Comparison of ENCODE assay signal across 9 cellular contexts in the genomic region with DNA sequence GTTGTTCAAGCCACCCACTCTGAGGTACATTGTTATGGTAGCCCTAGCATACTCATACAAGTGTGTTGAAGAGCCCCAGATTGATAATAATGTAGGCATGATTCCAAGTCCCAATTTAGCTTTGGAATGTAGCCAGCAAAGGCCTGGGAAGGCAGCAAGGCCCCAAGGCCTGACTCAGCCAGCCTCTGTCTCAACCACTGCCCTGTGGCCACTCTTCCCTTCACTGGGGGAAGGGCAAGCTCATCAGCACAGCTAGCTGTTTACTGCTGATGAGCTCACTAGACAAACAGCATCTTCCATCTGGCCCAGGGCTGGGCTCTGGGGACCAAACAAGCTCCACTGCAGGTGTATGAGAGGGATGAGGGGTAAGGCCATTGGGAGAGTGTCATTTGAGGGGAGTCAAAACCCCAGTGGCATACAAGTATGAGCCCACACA. TPM values are rescaled to one million over a fixed set of nuclear protein-coding genes. Genes with fewer than 3 reads are reported as not detected.
DNase-seq lines count a peak whose midpoint lies in the region; ATAC-seq, FAIRE-seq and TF ChIP-seq lines count a peak whose summit lies in the region.
"Had no signal": no experiment of that assay in that cellular context is flagged by ENCODE, and none has a peak within 500 bp of the region (broad histone marks: within the 10 kb centered on the region; RNA-seq: fewer than 3 reads in every experiment).

No MANE protein-coding gene starts in this region.

- H3K4me1 ChIP-seq in A549 (peaks cover 10% of the 10 kb centered on the region), upper lobe of right lung (peaks cover 4% of the 10 kb centered on the region)

- TF ChIP-seq CTCF in A549 (IDR thresholded peaks at IDR 0.05) (no peak), upper lobe of right lung (IDR thresholded peaks at IDR 0.05) (no peak)

- H3K27me3 Mint-ChIP-seq in activated CD4-positive, alpha-beta memory T cell treated with anti-CD3 and anti-CD28 coated beads, Interleukin-2, amount 10 ng/mL, durations not matched to agents 7 days and 5 days: peaks cover 10% of the 10 kb centered on the region

- no peaks in the 10 kb centered on the region for H3K36me3 ChIP-seq in upper lobe of right lung

- peak overlapping the region; percentile 12; the same call in 2 of the 3 replicates for H3K4me2 ChIP-seq in A549

- H3K36me3 Mint-ChIP-seq in activated CD4-positive, alpha-beta memory T cell treated with anti-CD3 and anti-CD28 coated beads, Interleukin-2, amount 10 ng/mL, durations not matched to agents 7 days and 5 days (ENCODE audit: low read depth): no peaks in the 10 kb centered on the region

- peaks cover 13% of the 10 kb centered on the region for H3K4me1 Mint-ChIP-seq in activated CD4-positive, alpha-beta memory T cell treated with anti-CD3 and anti-CD28 coated beads, Interleukin-2, amount 10 ng/mL, durations not matched to agents 7 days and 5 days

- no peak overlapping the region for H3K4me3 Mint-ChIP-seq in activated CD4-positive, alpha-beta memory T cell treated with anti-CD3 and anti-CD28 coated beads, Interleukin-2, amount 10 ng/mL, durations not matched to agents 7 days and 5 days
- H3K4me3 Mint-ChIP-seq: CD8-positive, alpha-beta memory T cell had no signal

- no peak for FAIRE-seq in A549 (lab: Jason Lieb, UNC)

- intact Hi-C loops in Right ventricle myocardium superior (cut with DNase I) (no loop called here), upper lobe of right lung (cut with DNase I) (no loop called here)

- H3K27me3 ChIP-seq in upper lobe of right lung: no peaks in the 10 kb centered on the region

- peak in 1 of 2 experiments; percentile 70 for DNase-seq in A549 (ENCODE audit: low read depth in 1 of 2, low spot score in 1 of 2)
- DNase-seq in HT1080 (ENCODE audit: low read depth): peak; percentile 98
- peak; percentile 36 for DNase-seq in SK-MEL-5 (ENCODE audit: low read depth, low spot score)
- DNase-seq in Right ventricle myocardium superior: peak; percentile 59
- no peak for DNase-seq in stimulated activated naive CD4-positive, alpha-beta T cell (lab: John Stamatoyannopoulos, UW)
- DNase-seq in upper lobe of right lung: no peak
- DNase-seq in activated CD4-positive, alpha-beta memory T cell treated with anti-CD3 and anti-CD28 coated beads, Interleukin-2, amount 10 ng/mL, durations not matched to agents 7 days and 5 days: no peak
- DNase-seq: CD8-positive, alpha-beta memory T cell had no signal

- no peak for TF ChIP-seq RAD21 in A549 (conservative IDR thresholded peaks at IDR 0.05 in 1 of 2, IDR thresholded peaks at IDR 0.05 in 1 of 2)

- H3K27ac ChIP-seq in A549 (no peak overlapping the region), upper lobe of right lung (no peak overlapping the region)

- H3K27ac Mint-ChIP-seq in activated CD4-positive, alpha-beta memory T cell treated with anti-CD3 and anti-CD28 coated beads, Interleukin-2, amount 10 ng/mL, durations not matched to agents 7 days and 5 days: no peak overlapping the region
- H3K27ac Mint-ChIP-seq: CD8-positive, alpha-beta memory T cell had no signal

- H3K9me3 ChIP-seq in A549 (no peaks in the 10 kb centered on the region), upper lobe of right lung (no peaks in the 10 kb centered on the region)

- in situ Hi-C loops in SK-MEL-5 (cut with HindIII; ENCODE audit: low pct_unique_long_range_greater_than_20kb, low sequenced_read_pairs): no loop called here

- ATAC-seq in A549 (peak; percentile 67 to 75), Right ventricle myocardium superior (ENCODE audit: poor library complexity) (peak; percentile 83), GM19351 (IDR thresholded peaks at IDR 0.05; ENCODE audit: unreplicated experiment) (no peak), upper lobe of right lung (no peak)

- POLR2A ChIA-PET in A549 (lab: Yijun Ruan, JAX): interaction anchor here (0.6 to 1.5 kb wide), 4 partner anchors 15 to 48 kb away, joined by 3 to 6 read pairs (median 4); a partner anchor contains a TSS
- POLR2A ChIA-PET in activated CD4-positive, alpha-beta memory T cell treated with anti-CD3 and anti-CD28 coated beads, Interleukin-2, amount 10 ng/mL, durations not matched to agents 7 days and 5 days (lab: Charles Lee): interaction anchor here (1.4 kb wide), 1 partner anchor 15 kb away, joined by 3 read pairs; no protein-coding TSS in a partner anchor

- H3K4me3 ChIP-seq in A549 (no peak overlapping the region), upper lobe of right lung (no peak overlapping the region)

- no peak for TF ChIP-seq POLR2A in A549 (IDR thresholded peaks at IDR 0.05; ENCODE audit: low read length)

- H3K9me3 Mint-ChIP-seq in activated CD4-positive, alpha-beta memory T cell treated with anti-CD3 and anti-CD28 coated beads, Interleukin-2, amount 10 ng/mL, durations not matched to agents 7 days and 5 days: no peaks in the 10 kb centered on the region

- TF ChIP-seq EP300 in A549 (IDR thresholded peaks at IDR 0.05): no peak

- CTCF ChIA-PET in A549 (lab: Yijun Ruan, JAX): interaction anchor here (0.7 to 1.9 kb wide), 4 partner anchors 14 to 498 kb away, joined by 3 to 19 read pairs (median 3); a partner anchor contains a TSS
- CTCF ChIA-PET in activated CD4-positive, alpha-beta memory T cell treated with anti-CD3 and anti-CD28 coated beads, Interleukin-2, amount 10 ng/mL, durations not matched to agents 7 days and 5 days (lab: Charles Lee): interaction anchor here (0.6 to 3.7 kb wide), 3 partner anchors 10 to 15 kb away, joined by 3 to 33 read pairs (median 3); no protein-coding TSS in a partner anchor

RNA-seq across cellular contexts. Expression of a gene that starts 2.1 kb away (rescaled TPM):
- 0.22 and 0.25 TPM in 2 replicates for polyA plus RNA-seq in A549 (2011; rRNA removed)
- polyA plus RNA-seq in A549 (2012; cell fraction: cytosol; rRNA removed): 0.04 and 0.08 TPM in 2 replicates
- polyA plus RNA-seq in A549 (2012; cell fraction: nucleus; rRNA removed): not detected in 2 replicates
- polyA plus RNA-seq in A549 (2017; fragmentation: RNase III; extraction: RNeasy Plus Mini Kit Qiagen cat#74134 plus additional on column Dnase treatment): 0.03 to 0.08 TPM (median 0.05 TPM) in 3 replicates
- 0.25 and 0.83 TPM in 2 replicates for polyA minus RNA-seq in A549 (2011; rRNA and poly(A)+ RNA removed)
- 0.05 TPM in 1 of 2 replicates, not detected in the other for total RNA-seq in HT1080 (2014; rRNA removed; shearing (Covaris generic))
- 0.01 and 0.03 TPM in 2 replicates for polyA plus RNA-seq in HT1080 (2015; cell fraction: cytosol; rRNA removed)
- not detected in 2 replicates for polyA plus RNA-seq in HT1080 (2015; cell fraction: nucleus; rRNA removed)
- total RNA-seq in SK-MEL-5 (2014; rRNA removed; shearing (Covaris generic)): not detected in 2 replicates
- polyA plus RNA-seq in SK-MEL-5 (2015; cell fraction: cytosol; rRNA removed): 0.01 TPM in 1 of 2 replicates, not detected in the other
- not detected in 2 replicates for polyA plus RNA-seq in SK-MEL-5 (2015; cell fraction: nucleus; rRNA removed)
- total RNA-seq in Right ventricle myocardium superior: 31.6 TPM
- total RNA-seq in upper lobe of right lung: 17.9 TPM
- under 1 TPM; 0.10 to 0.25 TPM for total RNA-seq in activated CD4-positive, alpha-beta memory T cell treated with anti-CD3 and anti-CD28 coated beads, Interleukin-2, amount 10 ng/mL, durations not matched to agents 7 days and 5 days

RNA-seq across cellular contexts. Expression of a gene that starts 19.7 kb away (rescaled TPM):
- polyA plus RNA-seq in A549 (2011; rRNA removed): 16.5 and 16.7 TPM in 2 replicates
- 4.2 and 4.9 TPM in 2 replicates for polyA plus RNA-seq in A549 (2012; cell fraction: cytosol; rRNA removed)
- polyA plus RNA-seq in A549 (2012; cell fraction: nucleus; rRNA removed): 5.6 and 7.0 TPM in 2 replicates
- 8.4 to 8.7 TPM (median 8.7 TPM) in 3 replicates for polyA plus RNA-seq in A549 (2017; fragmentation: RNase III; extraction: RNeasy Plus Mini Kit Qiagen cat#74134 plus additional on column Dnase treatment)
- polyA minus RNA-seq in A549 (2011; rRNA and poly(A)+ RNA removed): 18.0 and 18.3 TPM in 2 replicates
- 12.4 and 12.5 TPM in 2 replicates for total RNA-seq in HT1080 (2014; rRNA removed; shearing (Covaris generic))
- 8.1 and 10.0 TPM in 2 replicates for polyA plus RNA-seq in HT1080 (2015; cell fraction: cytosol; rRNA removed)
- 23.2 and 25.0 TPM in 2 replicates for polyA plus RNA-seq in HT1080 (2015; cell fraction: nucleus; rRNA removed)
- total RNA-seq in SK-MEL-5 (2014; rRNA removed; shearing (Covaris generic)): 17.0 and 18.0 TPM in 2 replicates
- 7.9 and 9.9 TPM in 2 replicates for polyA plus RNA-seq in SK-MEL-5 (2015; cell fraction: cytosol; rRNA removed)
- polyA plus RNA-seq in SK-MEL-5 (2015; cell fraction: nucleus; rRNA removed): 18.1 and 18.2 TPM in 2 replicates
- total RNA-seq in Right ventricle myocardium superior: 2.1 TPM
- 7.1 TPM for total RNA-seq in upper lobe of right lung
- total RNA-seq in activated CD4-positive, alpha-beta memory T cell treated with anti-CD3 and anti-CD28 coated beads, Interleukin-2, amount 10 ng/mL, durations not matched to agents 7 days and 5 days: 1 to 10 TPM; 5.7 to 5.8 TPM

RNA-seq across cellular contexts. Expression of a gene that starts 23.7 kb away (rescaled TPM):
- 3.3 TPM in 2 replicates for polyA plus RNA-seq in A549 (2011; rRNA removed)
- polyA plus RNA-seq in A549 (2012; cell fraction: cytosol; rRNA removed): 0.59 and 0.74 TPM in 2 replicates
- 0.61 and 0.75 TPM in 2 replicates for polyA plus RNA-seq in A549 (2012; cell fraction: nucleus; rRNA removed)
- 2.0 to 2.4 TPM (median 2.4 TPM) in 3 replicates for polyA plus RNA-seq in A549 (2017; fragmentation: RNase III; extraction: RNeasy Plus Mini Kit Qiagen cat#74134 plus additional on column Dnase treatment)
- 4.9 and 6.0 TPM in 2 replicates for polyA minus RNA-seq in A549 (2011; rRNA and poly(A)+ RNA removed)
- total RNA-seq in HT1080 (2014; rRNA removed; shearing (Covaris generic)): 3.9 and 4.5 TPM in 2 replicates
- 3.9 and 4.1 TPM in 2 replicates for polyA plus RNA-seq in HT1080 (2015; cell fraction: cytosol; rRNA removed)
- polyA plus RNA-seq in HT1080 (2015; cell fraction: nucleus; rRNA removed): 5.5 and 6.1 TPM in 2 replicates
- total RNA-seq in SK-MEL-5 (2014; rRNA removed; shearing (Covaris generic)): 3.4 and 4.8 TPM in 2 replicates
- 2.5 and 2.6 TPM in 2 replicates for polyA plus RNA-seq in SK-MEL-5 (2015; cell fraction: cytosol; rRNA removed)
- 3.7 and 4.1 TPM in 2 replicates for polyA plus RNA-seq in SK-MEL-5 (2015; cell fraction: nucleus; rRNA removed)
- 1.9 TPM for total RNA-seq in Right ventricle myocardium superior
- total RNA-seq in upper lobe of right lung: 0.96 TPM
- total RNA-seq in activated CD4-positive, alpha-beta memory T cell treated with anti-CD3 and anti-CD28 coated beads, Interleukin-2, amount 10 ng/mL, durations not matched to agents 7 days and 5 days: 1 to 10 TPM; 2.1 to 2.2 TPM

RNA-seq across cellular contexts. Expression of a gene that starts 52.2 kb away (rescaled TPM):
- polyA plus RNA-seq in A549 (2011; rRNA removed) (not detected in 2 replicates), A549 (2017; fragmentation: RNase III; extraction: RNeasy Plus Mini Kit Qiagen cat#74134 plus additional on column Dnase treatment) (not detected in 3 replicates)
- polyA plus RNA-seq in A549 (2012; cell fraction: cytosol; rRNA removed): not detected in 2 replicates
- polyA plus RNA-seq in A549 (2012; cell fraction: nucleus; rRNA removed): not detected in 2 replicates
- polyA minus RNA-seq in A549 (2011; rRNA and poly(A)+ RNA removed): not detected in 2 replicates
- total RNA-seq in HT1080 (2014; rRNA removed; shearing (Covaris generic)): not detected in 2 replicates
- polyA plus RNA-seq in HT1080 (2015; cell fraction: cytosol; rRNA removed): 0.20 and 0.44 TPM in 2 replicates
- polyA plus RNA-seq in HT1080 (2015; cell fraction: nucleus; rRNA removed): 0.20 and 0.59 TPM in 2 replicates
- total RNA-seq in SK-MEL-5 (2014; rRNA removed; shearing (Covaris generic)): 0.61 TPM in 1 of 2 replicates, not detected in the other
- polyA plus RNA-seq in SK-MEL-5 (2015; cell fraction: cytosol; rRNA removed): not detected in 2 replicates
- not detected in 2 replicates for polyA plus RNA-seq in SK-MEL-5 (2015; cell fraction: nucleus; rRNA removed)
- total RNA-seq in Right ventricle myocardium superior (0.70 TPM), upper lobe of right lung (12.4 TPM)
- 100 to 1,000 TPM; 421 to 422 TPM for total RNA-seq in activated CD4-positive, alpha-beta memory T cell treated with anti-CD3 and anti-CD28 coated beads, Interleukin-2, amount 10 ng/mL, durations not matched to agents 7 days and 5 days

Comparison
In these comparisons a context has a peak if more than half of its experiments do, and no peak if none do; other contexts are left out.
1. ATAC-seq: peak in A549 (2 of 2) and Right ventricle myocardium superior (single experiment); none in GM19351 (single experiment) and upper lobe of right lung (single experiment).
2. DNase-seq: peak in HT1080 (single experiment), SK-MEL-5 (single experiment) and Right ventricle myocardium superior (single experiment); none in stimulated activated naive CD4-positive, alpha-beta T cell (0 of 6), upper lobe of right lung (single experiment) and activated CD4-positive, alpha-beta memory T cell treated with anti-CD3 and anti-CD28 coated beads, Interleukin-2, amount 10 ng/mL, durations not matched to agents 7 days and 5 days (single experiment).
3. RNA of a gene that starts 2.1 kb away (total RNA-seq): 31.6 TPM in Right ventricle myocardium superior (single experiment) and 17.9 TPM in upper lobe of right lung (single experiment); 0.10 to 0.25 TPM in activated CD4-positive, alpha-beta memory T cell treated with anti-CD3 and anti-CD28 coated beads, Interleukin-2, amount 10 ng/mL, durations not matched to agents 7 days and 5 days, 0.05 TPM in HT1080 and not detected in SK-MEL-5; every median in the first group is over 10 times any median in the second.